Comparison of ENCODE assay signal across 2 cellular contexts in the genomic region with DNA sequence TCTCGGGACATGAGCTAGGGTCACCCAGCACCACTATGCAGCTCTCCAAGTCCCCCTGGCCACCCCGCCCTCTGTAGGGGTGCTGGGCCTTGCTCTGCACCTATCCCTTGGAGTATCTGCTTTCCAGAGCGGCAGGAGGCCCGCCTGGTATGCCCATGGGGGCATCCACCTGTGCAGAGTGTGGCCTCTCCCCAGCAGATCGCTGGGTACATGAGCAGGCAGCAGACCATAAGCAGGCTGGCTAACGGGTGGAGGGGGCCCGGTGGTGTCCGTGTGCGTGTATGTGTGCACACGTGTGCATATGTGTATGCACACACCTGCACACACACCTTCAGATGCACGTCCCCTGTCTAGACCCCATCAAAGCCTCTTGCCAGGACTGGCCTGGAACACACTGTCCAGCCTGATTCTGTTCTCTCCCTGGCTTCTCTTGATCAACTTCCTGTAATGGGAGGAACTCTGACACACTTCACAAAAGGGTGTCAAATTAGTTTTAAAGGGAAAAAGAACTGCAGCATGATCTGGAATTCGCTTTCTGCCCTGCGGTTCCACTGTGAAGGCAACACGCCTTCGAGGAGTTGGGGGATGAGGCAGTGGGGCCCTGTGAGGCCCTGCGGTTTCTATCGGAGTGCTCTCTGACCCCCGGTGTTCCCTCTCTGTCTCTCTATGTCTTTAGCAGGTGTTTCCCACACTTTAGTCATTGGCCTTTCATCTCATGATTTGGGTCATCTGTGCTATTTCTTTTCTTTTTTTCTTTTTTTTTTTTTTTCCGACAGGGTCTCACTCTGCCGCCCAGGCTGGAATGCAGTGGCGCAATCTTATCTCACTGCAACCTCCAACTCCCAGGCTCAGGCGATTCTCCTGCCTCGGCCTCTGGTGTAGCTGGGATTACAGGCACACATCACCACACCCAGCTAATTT.
TF ChIP-seq lines count a peak whose summit lies in the region.

No MANE protein-coding gene starts in this region.

TF ChIP-seq in HepG2, 621 proteins besides CTCF, POLR2A, EP300 and RAD21 (continues in another document):
- no peak for TF ChIP-seq ZNF652 (CRISPR knock-in tag; IDR thresholded peaks at IDR 0.05; ENCODE audit: borderline replicate concordance, low read depth)
- no peak for TF ChIP-seq SOX5 (CRISPR knock-in tag; IDR thresholded peaks at IDR 0.05; ENCODE audit: borderline replicate concordance)
- TF ChIP-seq ZNF703 (CRISPR knock-in tag; IDR thresholded peaks at IDR 0.05; ENCODE audit: borderline replicate concordance), result no peak
- TF ChIP-seq, protein P1, sequence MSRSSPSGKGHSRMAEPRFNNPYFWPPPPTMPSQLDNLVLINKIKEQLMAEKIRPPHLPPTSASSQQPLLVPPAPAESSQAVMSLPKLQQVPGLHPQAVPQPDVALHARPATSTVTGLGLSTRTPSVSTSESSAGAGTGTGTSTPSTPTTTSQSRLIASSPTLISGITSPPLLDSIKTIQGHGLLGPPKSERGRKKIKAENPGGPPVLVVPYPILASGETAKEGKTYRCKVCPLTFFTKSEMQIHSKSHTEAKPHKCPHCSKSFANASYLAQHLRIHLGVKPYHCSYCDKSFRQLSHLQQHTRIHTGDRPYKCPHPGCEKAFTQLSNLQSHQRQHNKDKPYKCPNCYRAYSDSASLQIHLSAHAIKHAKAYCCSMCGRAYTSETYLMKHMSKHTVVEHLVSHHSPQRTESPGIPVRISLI (CRISPR knock-in tag; IDR thresholded peaks at IDR 0.05; ENCODE audit: borderline replicate concordance), result peak; percentile 75; the same call in 1 of the 2 replicates
- TF ChIP-seq ZNF333 (CRISPR knock-in tag; IDR thresholded peaks at IDR 0.05; ENCODE audit: borderline replicate concordance), result no peak
- TF ChIP-seq NR1H2 (CRISPR knock-in tag; IDR thresholded peaks at IDR 0.05; ENCODE audit: borderline replicate concordance, low read depth), result no peak
- TF ChIP-seq, protein P2, sequence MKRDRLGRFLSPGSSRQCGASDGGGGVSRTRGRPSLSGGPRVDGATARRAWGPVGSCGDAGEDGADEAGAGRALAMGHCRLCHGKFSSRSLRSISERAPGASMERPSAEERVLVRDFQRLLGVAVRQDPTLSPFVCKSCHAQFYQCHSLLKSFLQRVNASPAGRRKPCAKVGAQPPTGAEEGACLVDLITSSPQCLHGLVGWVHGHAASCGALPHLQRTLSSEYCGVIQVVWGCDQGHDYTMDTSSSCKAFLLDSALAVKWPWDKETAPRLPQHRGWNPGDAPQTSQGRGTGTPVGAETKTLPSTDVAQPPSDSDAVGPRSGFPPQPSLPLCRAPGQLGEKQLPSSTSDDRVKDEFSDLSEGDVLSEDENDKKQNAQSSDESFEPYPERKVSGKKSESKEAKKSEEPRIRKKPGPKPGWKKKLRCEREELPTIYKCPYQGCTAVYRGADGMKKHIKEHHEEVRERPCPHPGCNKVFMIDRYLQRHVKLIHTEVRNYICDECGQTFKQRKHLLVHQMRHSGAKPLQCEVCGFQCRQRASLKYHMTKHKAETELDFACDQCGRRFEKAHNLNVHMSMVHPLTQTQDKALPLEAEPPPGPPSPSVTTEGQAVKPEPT (CRISPR knock-in tag; IDR thresholded peaks at IDR 0.05; ENCODE audit: low read depth), result no peak
- TF ChIP-seq, protein P3, sequence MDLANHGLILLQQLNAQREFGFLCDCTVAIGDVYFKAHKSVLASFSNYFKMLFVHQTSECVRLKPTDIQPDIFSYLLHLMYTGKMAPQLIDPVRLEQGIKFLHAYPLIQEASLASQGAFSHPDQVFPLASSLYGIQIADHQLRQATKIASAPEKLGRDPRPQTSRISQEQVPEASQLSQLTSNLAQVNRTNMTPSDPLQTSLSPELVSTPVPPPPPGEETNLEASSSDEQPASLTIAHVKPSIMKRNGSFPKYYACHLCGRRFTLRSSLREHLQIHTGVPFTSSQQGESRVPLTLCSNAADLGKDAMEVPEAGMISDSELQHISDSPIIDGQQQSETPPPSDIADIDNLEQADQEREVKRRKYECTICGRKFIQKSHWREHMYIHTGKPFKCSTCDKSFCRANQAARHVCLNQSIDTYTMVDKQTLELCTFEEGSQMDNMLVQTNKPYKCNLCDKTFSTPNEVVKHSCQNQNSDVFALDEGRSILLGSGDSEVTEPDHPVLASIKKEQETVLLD (CRISPR knock-in tag; IDR thresholded peaks at IDR 0.05; ENCODE audit: low read depth), result no peak
- TF ChIP-seq TEAD3 (CRISPR knock-in tag; optimal IDR thresholded peaks at IDR 0.05; ENCODE audit: borderline replicate concordance), result peak; percentile 87
- TF ChIP-seq NCOA5 (CRISPR knock-in tag; IDR thresholded peaks at IDR 0.05), result no peak
- no peak for TF ChIP-seq NPAS2 (CRISPR knock-in tag; IDR thresholded peaks at IDR 0.05; ENCODE audit: borderline replicate concordance)
- TF ChIP-seq ZNF749 (CRISPR knock-in tag; IDR thresholded peaks at IDR 0.05; ENCODE audit: borderline replicate concordance), result no peak
- TF ChIP-seq, protein P4, sequence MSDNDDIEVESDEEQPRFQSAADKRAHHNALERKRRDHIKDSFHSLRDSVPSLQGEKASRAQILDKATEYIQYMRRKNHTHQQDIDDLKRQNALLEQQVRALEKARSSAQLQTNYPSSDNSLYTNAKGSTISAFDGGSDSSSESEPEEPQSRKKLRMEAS (IDR thresholded peaks at IDR 0.05), result 0 out of 2 replicates have a peak, but pooled peaks have one; percentile 13
- peak; percentile 55; the same call in 1 of the 2 replicates for TF ChIP-seq ZNF121 (CRISPR knock-in tag; IDR thresholded peaks at IDR 0.05)
- TF ChIP-seq ZNF225 (CRISPR knock-in tag; IDR thresholded peaks at IDR 0.05), result no peak
- TF ChIP-seq CEBPG (CRISPR knock-in tag; IDR thresholded peaks at IDR 0.05), result peak; percentile 65
- no peak for TF ChIP-seq ZIK1 (CRISPR knock-in tag; IDR thresholded peaks at IDR 0.05; ENCODE audit: borderline replicate concordance, low read depth)
- no peak for TF ChIP-seq SOX13 (IDR thresholded peaks at IDR 0.05)
- no peak for TF ChIP-seq SOX13 (CRISPR knock-in tag; conservative IDR thresholded peaks at IDR 0.05 in 1 of 2, IDR thresholded peaks at IDR 0.05 in 1 of 2)
- TF ChIP-seq ZNF547 (CRISPR knock-in tag; IDR thresholded peaks at IDR 0.05), result no peak
- TF ChIP-seq, protein P5, sequence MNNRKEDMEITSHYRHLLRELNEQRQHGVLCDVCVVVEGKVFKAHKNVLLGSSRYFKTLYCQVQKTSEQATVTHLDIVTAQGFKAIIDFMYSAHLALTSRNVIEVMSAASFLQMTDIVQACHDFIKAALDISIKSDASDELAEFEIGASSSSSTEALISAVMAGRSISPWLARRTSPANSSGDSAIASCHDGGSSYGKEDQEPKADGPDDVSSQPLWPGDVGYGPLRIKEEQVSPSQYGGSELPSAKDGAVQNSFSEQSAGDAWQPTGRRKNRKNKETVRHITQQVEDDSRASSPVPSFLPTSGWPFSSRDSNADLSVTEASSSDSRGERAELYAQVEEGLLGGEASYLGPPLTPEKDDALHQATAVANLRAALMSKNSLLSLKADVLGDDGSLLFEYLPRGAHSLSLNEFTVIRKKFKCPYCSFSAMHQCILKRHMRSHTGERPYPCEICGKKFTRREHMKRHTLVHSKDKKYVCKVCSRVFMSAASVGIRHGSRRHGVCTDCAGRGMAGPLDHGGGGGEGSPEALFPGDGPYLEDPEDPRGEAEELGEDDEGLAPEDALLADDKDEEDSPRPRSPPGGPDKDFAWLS (CRISPR knock-in tag; IDR thresholded peaks at IDR 0.05; ENCODE audit: borderline replicate concordance), result no peak
- TF ChIP-seq IRX3 (CRISPR knock-in tag; IDR thresholded peaks at IDR 0.05; ENCODE audit: borderline replicate concordance, low read depth), result no peak

TF ChIP-seq in HEK293T, 16 proteins besides CTCF, POLR2A, EP300 and RAD21:
- no peak for TF ChIP-seq SUZ12 (IDR thresholded peaks at IDR 0.05)
TF ChIP-seq in HEK293T: peak in this region for 0.
